Comparison of ENCODE assay signal across 1 cellular context in the genomic region with DNA sequence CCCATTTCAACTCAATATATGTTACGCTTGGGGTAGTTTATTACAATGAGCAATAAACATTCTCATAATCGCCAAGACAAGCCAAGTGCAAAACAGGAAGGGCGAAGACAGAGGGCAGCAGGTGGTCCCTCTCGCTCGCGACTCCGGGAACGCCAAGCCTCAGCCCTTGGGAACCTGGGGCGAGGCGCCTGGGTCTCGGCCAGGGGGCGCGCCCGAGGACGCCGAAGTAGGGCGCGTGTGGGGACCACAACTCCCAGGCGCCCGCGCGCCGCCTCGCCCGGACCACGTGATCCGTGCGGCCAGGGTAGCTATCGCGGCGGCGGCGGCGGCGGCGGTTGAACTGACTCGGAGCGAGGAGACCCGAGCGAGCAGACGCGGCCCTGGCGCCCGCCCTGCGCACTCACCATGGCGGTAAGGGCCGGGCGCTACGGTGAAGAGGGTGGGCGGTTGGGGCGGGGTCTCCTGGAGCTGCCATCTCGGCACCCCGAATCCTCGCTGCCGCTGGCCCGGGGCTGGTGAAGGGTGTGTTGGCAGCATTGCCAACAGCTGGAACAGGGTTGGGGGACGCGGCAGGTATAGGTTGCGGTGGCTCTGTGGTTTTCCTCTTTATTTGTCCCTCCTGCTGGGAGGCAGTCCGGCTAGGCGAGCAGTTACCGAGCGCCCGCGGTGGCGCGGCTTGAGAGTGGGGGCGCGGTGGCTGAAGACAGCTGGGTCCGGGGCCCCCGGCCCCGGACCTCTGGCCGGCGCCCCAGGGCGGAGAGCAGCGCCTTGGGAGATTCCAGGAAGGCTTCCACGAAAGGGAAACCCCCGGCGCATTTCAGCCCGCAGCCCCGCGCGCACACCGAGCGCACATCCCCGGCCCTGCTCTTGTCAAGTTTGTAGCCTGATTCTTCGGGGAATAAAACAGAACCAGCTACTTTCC.
A peak's percentile ranks its signal among the peaks of the same experiment; 100 is the strongest.
TF ChIP-seq lines count a peak whose summit lies in the region.

A gene with protein sequence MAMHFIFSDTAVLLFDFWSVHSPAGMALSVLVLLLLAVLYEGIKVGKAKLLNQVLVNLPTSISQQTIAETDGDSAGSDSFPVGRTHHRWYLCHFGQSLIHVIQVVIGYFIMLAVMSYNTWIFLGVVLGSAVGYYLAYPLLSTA (plus strand): TSS at position 338 of the 922 bp plus-strand sequence. CDS start 68 bp downstream, at position 406.

TF ChIP-seq in HepG2, 621 proteins besides CTCF, POLR2A, EP300 and RAD21 (continued from another document and continues in another):
- TF ChIP-seq ZNF777 (CRISPR knock-in tag; IDR thresholded peaks at IDR 0.05): no peak
- TF ChIP-seq TSC22D2 (CRISPR knock-in tag; IDR thresholded peaks at IDR 0.05; ENCODE audit: borderline replicate concordance): no peak
- TF ChIP-seq PLRG1 (conservative IDR thresholded peaks at IDR 0.05): no peak
- TF ChIP-seq ZBTB8A (CRISPR knock-in tag; IDR thresholded peaks at IDR 0.05; ENCODE audit: borderline replicate concordance, low read depth): no peak
- no peak for TF ChIP-seq LCORL (IDR thresholded peaks at IDR 0.05)
- TF ChIP-seq LCORL (CRISPR knock-in tag; IDR thresholded peaks at IDR 0.05): 0 out of 2 replicates have a peak, but pooled peaks have one; percentile 15
- TF ChIP-seq, protein P1, sequence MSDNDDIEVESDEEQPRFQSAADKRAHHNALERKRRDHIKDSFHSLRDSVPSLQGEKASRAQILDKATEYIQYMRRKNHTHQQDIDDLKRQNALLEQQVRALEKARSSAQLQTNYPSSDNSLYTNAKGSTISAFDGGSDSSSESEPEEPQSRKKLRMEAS (IDR thresholded peaks at IDR 0.05): peak; percentile 79
- TF ChIP-seq MXI1 (IDR thresholded peaks at IDR 0.05; ENCODE audit: borderline replicate concordance, low read depth, low read length): peak; percentile 64; the same call in 1 of the 3 replicates
- no peak for TF ChIP-seq RBM22 (optimal IDR thresholded peaks at IDR 0.05; ENCODE audit: low read length)
- TF ChIP-seq PHF21A (CRISPR knock-in tag; IDR thresholded peaks at IDR 0.05): no peak
- TF ChIP-seq TARDBP (CRISPR knock-in tag; IDR thresholded peaks at IDR 0.05): peak; percentile 46; the same call in 1 of the 2 replicates
- TF ChIP-seq HNF4A (CRISPR knock-in tag; IDR thresholded peaks at IDR 0.05): no peak; the same call in 1 of the 2 replicates
- TF ChIP-seq NFKBIZ (CRISPR knock-in tag; IDR thresholded peaks at IDR 0.05): peak; percentile 28; the same call in 1 of the 2 replicates
- 0 out of 2 replicates have a peak, but pooled peaks have one; percentile 35 for TF ChIP-seq ZNF225 (CRISPR knock-in tag; IDR thresholded peaks at IDR 0.05)
- peak; percentile 56; the same call in 1 of the 2 replicates for TF ChIP-seq MXD4 (CRISPR knock-in tag; IDR thresholded peaks at IDR 0.05)
- TF ChIP-seq ZNF235 (CRISPR knock-in tag; IDR thresholded peaks at IDR 0.05; ENCODE audit: borderline replicate concordance): no peak
- no peak for TF ChIP-seq SIN3B (IDR thresholded peaks at IDR 0.05; ENCODE audit: low read length)
- TF ChIP-seq ZNF773 (CRISPR knock-in tag; IDR thresholded peaks at IDR 0.05; ENCODE audit: borderline replicate concordance): no peak
- TF ChIP-seq, protein P2, sequence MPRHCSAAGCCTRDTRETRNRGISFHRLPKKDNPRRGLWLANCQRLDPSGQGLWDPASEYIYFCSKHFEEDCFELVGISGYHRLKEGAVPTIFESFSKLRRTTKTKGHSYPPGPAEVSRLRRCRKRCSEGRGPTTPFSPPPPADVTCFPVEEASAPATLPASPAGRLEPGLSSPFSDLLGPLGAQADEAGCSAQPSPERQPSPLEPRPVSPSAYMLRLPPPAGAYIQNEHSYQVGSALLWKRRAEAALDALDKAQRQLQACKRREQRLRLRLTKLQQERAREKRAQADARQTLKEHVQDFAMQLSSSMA (CRISPR knock-in tag; IDR thresholded peaks at IDR 0.05): peak; percentile 64; the same call in 1 of the 2 replicates
- TF ChIP-seq POLR2AphosphoS2 (IDR thresholded peaks at IDR 0.05; ENCODE audit: low read depth, low read length): no peak
- TF ChIP-seq HMG20B (CRISPR knock-in tag; conservative IDR thresholded peaks at IDR 0.05): no peak
- no peak for TF ChIP-seq ZNF891 (CRISPR knock-in tag; IDR thresholded peaks at IDR 0.05)
- TF ChIP-seq, protein P3, sequence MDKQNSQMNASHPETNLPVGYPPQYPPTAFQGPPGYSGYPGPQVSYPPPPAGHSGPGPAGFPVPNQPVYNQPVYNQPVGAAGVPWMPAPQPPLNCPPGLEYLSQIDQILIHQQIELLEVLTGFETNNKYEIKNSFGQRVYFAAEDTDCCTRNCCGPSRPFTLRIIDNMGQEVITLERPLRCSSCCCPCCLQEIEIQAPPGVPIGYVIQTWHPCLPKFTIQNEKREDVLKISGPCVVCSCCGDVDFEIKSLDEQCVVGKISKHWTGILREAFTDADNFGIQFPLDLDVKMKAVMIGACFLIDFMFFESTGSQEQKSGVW (CRISPR knock-in tag; IDR thresholded peaks at IDR 0.05; ENCODE audit: borderline replicate concordance): no peak
- TF ChIP-seq, protein P4, sequence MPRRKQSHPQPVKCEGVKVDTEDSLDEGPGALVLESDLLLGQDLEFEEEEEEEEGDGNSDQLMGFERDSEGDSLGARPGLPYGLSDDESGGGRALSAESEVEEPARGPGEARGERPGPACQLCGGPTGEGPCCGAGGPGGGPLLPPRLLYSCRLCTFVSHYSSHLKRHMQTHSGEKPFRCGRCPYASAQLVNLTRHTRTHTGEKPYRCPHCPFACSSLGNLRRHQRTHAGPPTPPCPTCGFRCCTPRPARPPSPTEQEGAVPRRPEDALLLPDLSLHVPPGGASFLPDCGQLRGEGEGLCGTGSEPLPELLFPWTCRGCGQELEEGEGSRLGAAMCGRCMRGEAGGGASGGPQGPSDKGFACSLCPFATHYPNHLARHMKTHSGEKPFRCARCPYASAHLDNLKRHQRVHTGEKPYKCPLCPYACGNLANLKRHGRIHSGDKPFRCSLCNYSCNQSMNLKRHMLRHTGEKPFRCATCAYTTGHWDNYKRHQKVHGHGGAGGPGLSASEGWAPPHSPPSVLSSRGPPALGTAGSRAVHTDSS (CRISPR knock-in tag; conservative IDR thresholded peaks at IDR 0.05): 0 out of 2 replicates have a peak, but pooled peaks have one; percentile 36
- TF ChIP-seq, protein P5, sequence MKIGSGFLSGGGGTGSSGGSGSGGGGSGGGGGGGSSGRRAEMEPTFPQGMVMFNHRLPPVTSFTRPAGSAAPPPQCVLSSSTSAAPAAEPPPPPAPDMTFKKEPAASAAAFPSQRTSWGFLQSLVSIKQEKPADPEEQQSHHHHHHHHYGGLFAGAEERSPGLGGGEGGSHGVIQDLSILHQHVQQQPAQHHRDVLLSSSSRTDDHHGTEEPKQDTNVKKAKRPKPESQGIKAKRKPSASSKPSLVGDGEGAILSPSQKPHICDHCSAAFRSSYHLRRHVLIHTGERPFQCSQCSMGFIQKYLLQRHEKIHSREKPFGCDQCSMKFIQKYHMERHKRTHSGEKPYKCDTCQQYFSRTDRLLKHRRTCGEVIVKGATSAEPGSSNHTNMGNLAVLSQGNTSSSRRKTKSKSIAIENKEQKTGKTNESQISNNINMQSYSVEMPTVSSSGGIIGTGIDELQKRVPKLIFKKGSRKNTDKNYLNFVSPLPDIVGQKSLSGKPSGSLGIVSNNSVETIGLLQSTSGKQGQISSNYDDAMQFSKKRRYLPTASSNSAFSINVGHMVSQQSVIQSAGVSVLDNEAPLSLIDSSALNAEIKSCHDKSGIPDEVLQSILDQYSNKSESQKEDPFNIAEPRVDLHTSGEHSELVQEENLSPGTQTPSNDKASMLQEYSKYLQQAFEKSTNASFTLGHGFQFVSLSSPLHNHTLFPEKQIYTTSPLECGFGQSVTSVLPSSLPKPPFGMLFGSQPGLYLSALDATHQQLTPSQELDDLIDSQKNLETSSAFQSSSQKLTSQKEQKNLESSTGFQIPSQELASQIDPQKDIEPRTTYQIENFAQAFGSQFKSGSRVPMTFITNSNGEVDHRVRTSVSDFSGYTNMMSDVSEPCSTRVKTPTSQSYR (CRISPR knock-in tag; IDR thresholded peaks at IDR 0.05; ENCODE audit: borderline replicate concordance): no peak
- TF ChIP-seq ZFP1 (CRISPR knock-in tag; IDR thresholded peaks at IDR 0.05): no peak
- TF ChIP-seq ZNF256 (CRISPR knock-in tag; conservative IDR thresholded peaks at IDR 0.05): no peak
- TF ChIP-seq, protein P6, sequence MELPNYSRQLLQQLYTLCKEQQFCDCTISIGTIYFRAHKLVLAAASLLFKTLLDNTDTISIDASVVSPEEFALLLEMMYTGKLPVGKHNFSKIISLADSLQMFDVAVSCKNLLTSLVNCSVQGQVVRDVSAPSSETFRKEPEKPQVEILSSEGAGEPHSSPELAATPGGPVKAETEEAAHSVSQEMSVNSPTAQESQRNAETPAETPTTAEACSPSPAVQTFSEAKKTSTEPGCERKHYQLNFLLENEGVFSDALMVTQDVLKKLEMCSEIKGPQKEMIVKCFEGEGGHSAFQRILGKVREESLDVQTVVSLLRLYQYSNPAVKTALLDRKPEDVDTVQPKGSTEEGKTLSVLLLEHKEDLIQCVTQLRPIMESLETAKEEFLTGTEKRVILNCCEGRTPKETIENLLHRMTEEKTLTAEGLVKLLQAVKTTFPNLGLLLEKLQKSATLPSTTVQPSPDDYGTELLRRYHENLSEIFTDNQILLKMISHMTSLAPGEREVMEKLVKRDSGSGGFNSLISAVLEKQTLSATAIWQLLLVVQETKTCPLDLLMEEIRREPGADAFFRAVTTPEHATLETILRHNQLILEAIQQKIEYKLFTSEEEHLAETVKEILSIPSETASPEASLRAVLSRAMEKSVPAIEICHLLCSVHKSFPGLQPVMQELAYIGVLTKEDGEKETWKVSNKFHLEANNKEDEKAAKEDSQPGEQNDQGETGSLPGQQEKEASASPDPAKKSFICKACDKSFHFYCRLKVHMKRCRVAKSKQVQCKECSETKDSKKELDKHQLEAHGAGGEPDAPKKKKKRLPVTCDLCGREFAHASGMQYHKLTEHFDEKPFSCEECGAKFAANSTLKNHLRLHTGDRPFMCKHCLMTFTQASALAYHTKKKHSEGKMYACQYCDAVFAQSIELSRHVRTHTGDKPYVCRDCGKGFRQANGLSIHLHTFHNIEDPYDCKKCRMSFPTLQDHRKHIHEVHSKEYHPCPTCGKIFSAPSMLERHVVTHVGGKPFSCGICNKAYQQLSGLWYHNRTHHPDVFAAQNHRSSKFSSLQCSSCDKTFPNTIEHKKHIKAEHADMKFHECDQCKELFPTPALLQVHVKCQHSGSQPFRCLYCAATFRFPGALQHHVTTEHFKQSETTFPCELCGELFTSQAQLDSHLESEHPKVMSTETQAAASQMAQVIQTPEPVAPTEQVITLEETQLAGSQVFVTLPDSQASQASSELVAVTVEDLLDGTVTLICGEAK (IDR thresholded peaks at IDR 0.05): no peak
- TF ChIP-seq, protein P6 (CRISPR knock-in tag; IDR thresholded peaks at IDR 0.05): peak; percentile 45; the same call in 1 of the 2 replicates
- no peak for TF ChIP-seq ZNF775 (CRISPR knock-in tag; IDR thresholded peaks at IDR 0.05; ENCODE audit: borderline replicate concordance)
- TF ChIP-seq ZNF263 (CRISPR knock-in tag; IDR thresholded peaks at IDR 0.05): no peak
- TF ChIP-seq, protein P7, sequence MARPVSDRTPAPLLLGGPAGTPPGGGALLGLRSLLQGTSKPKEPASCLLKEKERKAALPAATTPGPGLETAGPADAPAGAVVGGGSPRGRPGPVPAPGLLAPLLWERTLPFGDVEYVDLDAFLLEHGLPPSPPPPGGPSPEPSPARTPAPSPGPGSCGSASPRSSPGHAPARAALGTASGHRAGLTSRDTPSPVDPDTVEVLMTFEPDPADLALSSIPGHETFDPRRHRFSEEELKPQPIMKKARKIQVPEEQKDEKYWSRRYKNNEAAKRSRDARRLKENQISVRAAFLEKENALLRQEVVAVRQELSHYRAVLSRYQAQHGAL (CRISPR knock-in tag; IDR thresholded peaks at IDR 0.05; ENCODE audit: not compliant biosample characterization): no peak
- TF ChIP-seq, protein P8, sequence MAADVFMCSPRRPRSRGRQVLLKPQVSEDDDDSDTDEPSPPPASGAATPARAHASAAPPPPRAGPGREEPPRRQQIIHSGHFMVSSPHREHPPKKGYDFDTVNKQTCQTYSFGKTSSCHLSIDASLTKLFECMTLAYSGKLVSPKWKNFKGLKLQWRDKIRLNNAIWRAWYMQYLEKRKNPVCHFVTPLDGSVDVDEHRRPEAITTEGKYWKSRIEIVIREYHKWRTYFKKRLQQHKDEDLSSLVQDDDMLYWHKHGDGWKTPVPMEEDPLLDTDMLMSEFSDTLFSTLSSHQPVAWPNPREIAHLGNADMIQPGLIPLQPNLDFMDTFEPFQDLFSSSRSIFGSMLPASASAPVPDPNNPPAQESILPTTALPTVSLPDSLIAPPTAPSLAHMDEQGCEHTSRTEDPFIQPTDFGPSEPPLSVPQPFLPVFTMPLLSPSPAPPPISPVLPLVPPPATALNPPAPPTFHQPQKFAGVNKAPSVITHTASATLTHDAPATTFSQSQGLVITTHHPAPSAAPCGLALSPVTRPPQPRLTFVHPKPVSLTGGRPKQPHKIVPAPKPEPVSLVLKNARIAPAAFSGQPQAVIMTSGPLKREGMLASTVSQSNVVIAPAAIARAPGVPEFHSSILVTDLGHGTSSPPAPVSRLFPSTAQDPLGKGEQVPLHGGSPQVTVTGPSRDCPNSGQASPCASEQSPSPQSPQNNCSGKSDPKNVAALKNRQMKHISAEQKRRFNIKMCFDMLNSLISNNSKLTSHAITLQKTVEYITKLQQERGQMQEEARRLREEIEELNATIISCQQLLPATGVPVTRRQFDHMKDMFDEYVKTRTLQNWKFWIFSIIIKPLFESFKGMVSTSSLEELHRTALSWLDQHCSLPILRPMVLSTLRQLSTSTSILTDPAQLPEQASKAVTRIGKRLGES (CRISPR knock-in tag; IDR thresholded peaks at IDR 0.05; ENCODE audit: borderline replicate concordance): no peak
- no peak for TF ChIP-seq AHR (CRISPR knock-in tag; IDR thresholded peaks at IDR 0.05)
